ENCODE assay signal across 8 cellular contexts in the genomic region with DNA sequence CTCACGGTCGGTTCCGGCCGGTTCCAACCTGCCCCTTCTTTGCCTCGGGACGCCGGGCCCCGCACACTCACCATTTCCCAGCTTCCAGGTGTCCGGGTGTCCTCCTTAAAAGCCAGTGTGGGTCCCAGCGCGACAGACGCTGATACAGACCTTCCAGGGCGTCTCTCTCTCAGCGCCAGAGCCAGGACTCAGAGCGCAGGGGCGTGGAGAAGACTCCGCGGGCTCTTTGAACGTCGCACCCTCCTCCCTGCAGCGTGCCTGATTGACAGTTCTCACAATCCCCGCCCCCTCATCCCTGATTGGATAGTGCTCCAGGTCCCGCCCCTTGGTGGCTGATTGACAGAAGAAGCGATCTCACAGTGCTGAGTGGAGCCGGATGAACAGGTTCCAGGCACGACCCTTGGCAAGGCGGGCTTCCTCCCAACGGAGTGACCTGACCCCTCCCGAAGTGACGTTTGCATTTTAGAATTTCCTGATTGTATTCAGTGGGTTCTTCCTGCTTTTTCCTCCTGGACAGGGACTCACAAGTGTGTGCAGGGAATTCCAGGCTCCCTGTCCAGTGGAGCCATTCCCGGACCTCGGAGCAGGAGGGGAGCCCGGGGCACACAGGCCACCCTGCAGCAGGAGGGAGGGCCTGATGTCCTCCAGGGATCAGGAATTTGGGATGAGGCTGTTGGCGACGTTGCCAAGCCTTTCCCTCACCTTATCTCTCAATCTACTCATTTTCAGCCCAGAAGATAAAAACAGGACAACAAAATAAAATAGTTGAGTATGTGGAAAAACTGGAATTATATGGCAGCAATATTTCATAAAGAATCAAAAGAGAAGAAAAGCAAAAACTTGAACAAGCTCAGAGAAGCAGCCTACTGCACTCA. TPM values are rescaled to one million over a fixed set of nuclear protein-coding genes. Genes with fewer than 3 reads are reported as not detected.
DNase-seq lines count a peak whose midpoint lies in the region; ATAC-seq and TF ChIP-seq lines count a peak whose summit lies in the region.

A gene (minus strand): TSS at position 201 of the 875 bp plus-strand sequence. CDS start 127 bp downstream, at position 74.

- H3K27me3 ChIP-seq in PC-3 (ENCODE audit: low read length) (no peaks in the 10 kb centered on the region), esophagus muscularis mucosa (no peaks in the 10 kb centered on the region), muscle layer of colon (ENCODE audit: control insufficient read depth in 1 of 2, insufficient read depth in 2 of 2, low read length in 2 of 2) (no peaks in the 10 kb centered on the region)

- H3F3A ChIP-seq in PC-3 (ENCODE audit: low read length, unreplicated experiment), result no peaks in the 10 kb centered on the region

- CTCF ChIA-PET in PC-3 (lab: Charles Lee), result no interaction called here

- H3K4me3 ChIP-seq in Jurkat, Clone E6-1 (ENCODE audit: low read length), result peak within 1 kb of the TSS; percentile 84
- H3K4me3 ChIP-seq in PC-3 (ENCODE audit: low read length), result peak within 1 kb of the TSS; percentile 85
- peak within 1 kb of the TSS; percentile 87 to 99 (median 98) for H3K4me3 ChIP-seq in esophagus muscularis mucosa
- peak within 1 kb of the TSS; percentile 80 to 84 for H3K4me3 ChIP-seq in muscle layer of colon (ENCODE audit: low read depth in 1 of 2, low read length in 2 of 2)

- H3K9me2 ChIP-seq in PC-3 (replicated peaks; ENCODE audit: low read length), result no peaks in the 10 kb centered on the region

- peaks cover 47% of the 10 kb centered on the region for H3K79me2 ChIP-seq in PC-3 (ENCODE audit: low read length)

- POLR2A ChIA-PET in PC-3 (lab: Charles Lee; ENCODE audit: unreplicated experiment), result interaction anchor here (0.6 kb wide), 1 partner anchor 700 kb away, joined by 7 read pairs; no protein-coding TSS in a partner anchor

- 0% methylated on average over 5 of the region's 35 CpGs for WGBS in esophagus muscularis mucosa

- H3K4me2 ChIP-seq in PC-3 (ENCODE audit: low read length), result peak within 1 kb of the TSS; percentile 90

- BruUV-seq in PC-3 (replicated peaks; lab: Mats Ljungman, UMichigan), result TSS peak; percentile 99

- intact Hi-C loops in PC-3 (cut with micrococcal nuclease), result loop anchor here (1.0 to 2.0 kb wide), 2 partner anchors 27 to 38 kb away; a partner anchor contains a TSS
- intact Hi-C loops in esophagus muscularis mucosa (cut with DNase I), result loop anchor here (2.0 to 5.0 kb wide), 2 partner anchors 28 to 42 kb away; a partner anchor contains a TSS

- TF ChIP-seq EP300 in esophagus muscularis mucosa (IDR thresholded peaks at IDR 0.05), result no peak

- H3K4me1 ChIP-seq in PC-3 (ENCODE audit: insufficient read depth, low read length) (peaks cover 20% of the 10 kb centered on the region), esophagus muscularis mucosa (peaks cover 10 to 27% (median 23%) of the 10 kb centered on the region in 4 donors), muscle layer of colon (ENCODE audit: insufficient read depth, low read length) (peaks cover 7% of the 10 kb centered on the region)

- H3K27ac ChIP-seq in PC-3 (ENCODE audit: low read length) (peak within 1 kb of the TSS; percentile 75), esophagus muscularis mucosa (replicated peaks in 1 of 4) (peak within 1 kb of the TSS; percentile 89 to 96 (median 92)), muscle layer of colon (ENCODE audit: low read depth, low read length) (peak within 1 kb of the TSS; percentile 74)

- ATAC-seq in GM21717 (IDR thresholded peaks at IDR 0.05; ENCODE audit: unreplicated experiment), result peak; percentile 91
- peak; percentile 93 for ATAC-seq in PC-3

- no peak for TF ChIP-seq CTCF in PC-3 (conservative IDR thresholded peaks at IDR 0.05; ENCODE audit: low read depth, low read length)
- TF ChIP-seq CTCF in esophagus muscularis mucosa (IDR thresholded peaks at IDR 0.05), result no peak

- peak within 1 kb of the TSS; percentile 72 for H3K9ac ChIP-seq in PC-3 (ENCODE audit: low read length)
- peak within 1 kb of the TSS; percentile 51 for H3K9ac ChIP-seq in muscle layer of colon (ENCODE audit: low read length)

- peak within 1 kb of the TSS; percentile 88 for H2AFZ ChIP-seq in PC-3 (ENCODE audit: low read length)

- H3K36me3 ChIP-seq in PC-3 (ENCODE audit: low read depth, low read length), result no peaks in the 10 kb centered on the region; the same call in 1 of the 2 replicates
- H3K36me3 ChIP-seq in esophagus muscularis mucosa, result no peaks in the 10 kb centered on the region
- H3K36me3 ChIP-seq in muscle layer of colon (ENCODE audit: insufficient read depth, low read length), result no peaks in the 10 kb centered on the region

- H4K20me1 ChIP-seq in PC-3 (ENCODE audit: low read length), result peaks cover 9% of the 10 kb centered on the region; the same call in 1 of the 2 replicates

- DNase-seq in DMS53 treated with DMSO at 0.1 percent for 48 hours (lab: John Stamatoyannopoulos, UW; ENCODE audit: unreplicated experiment) (peak; percentile 95), PC-3 (peak; percentile 100), esophagus muscularis mucosa (ENCODE audit: extremely low spot score) (peak; percentile 100)
- DNase-seq in Jurkat, Clone E6-1 (ENCODE audit: low read depth, low spot score), result peak; percentile 98
- peak; percentile 99 to 100 for DNase-seq in activated T-cell treated with anti-CD3 and anti-CD28 coated beads, Interleukin-2, amount 50 U/mL, for 48 hours
- DNase-seq in stimulated activated CD8-positive, alpha-beta memory T cell treated with anti-CD3 and anti-CD28 coated beads, Interleukin-7, amount 100 ng/mL, for 1 hour (ENCODE audit: low read depth in 2 of 2), result peak; percentile 92 to 95

- peak; percentile 20 for TF ChIP-seq POLR2A in esophagus muscularis mucosa (IDR thresholded peaks at IDR 0.05; ENCODE audit: low read depth)

- H3K9me3 ChIP-seq in PC-3 (ENCODE audit: low read length) (0 out of 2 replicates have a peak, but pooled peaks cover 3% of the 10 kb centered on the region), esophagus muscularis mucosa (no peaks in the 10 kb centered on the region), muscle layer of colon (ENCODE audit: low read length) (no peaks in the 10 kb centered on the region)

RNA-seq across cellular contexts. Expression of the gene that starts here (rescaled TPM):
- 7.3 TPM for polyA plus RNA-seq in Jurkat, Clone E6-1 (2012; ENCODE audit: insufficient read depth, insufficient read length)
- total RNA-seq in PC-3 (2014; rRNA removed) (5.1 and 5.6 TPM in 2 replicates), esophagus muscularis mucosa (1 to 10 TPM; 3.1 to 6.7 (median 5.0) TPM)

Comparison
In these comparisons a context has a peak if more than half of its experiments do, and no peak if none do; other contexts are left out.
1. Peak in every context shown above with its lines: DNase-seq, ATAC-seq, H3K4me3 ChIP-seq and H3K27ac ChIP-seq.